ENCODE assay signal across 2 cellular contexts in genomic region chr6:110326609-110327008, GRCh38.
TF ChIP-seq lines count a peak whose summit lies in the region.

No MANE protein-coding gene starts in this region.

TF ChIP-seq in IMR-90, 13 proteins besides CTCF, POLR2A, EP300 and RAD21:
- TF ChIP-seq BHLHE40 (IDR thresholded peaks at IDR 0.05; ENCODE audit: low read depth, low read length) (no peak), MXI1 (IDR thresholded peaks at IDR 0.05; ENCODE audit: borderline replicate concordance, low read depth, low read length) (no peak), MAZ (IDR thresholded peaks at IDR 0.05; ENCODE audit: borderline replicate concordance, low read depth, low read length) (no peak), RFX5 (IDR thresholded peaks at IDR 0.05; ENCODE audit: low read depth, low read length) (no peak), CEBPB (IDR thresholded peaks at IDR 0.05; ENCODE audit: low read depth, low read length) (no peak), RCOR1 (IDR thresholded peaks at IDR 0.05; ENCODE audit: insufficient replicate concordance, low read length) (no peak)

TF ChIP-seq in H1, 55 proteins besides CTCF, POLR2A, EP300 and RAD21:
- TF ChIP-seq CTBP2 (IDR thresholded peaks at IDR 0.05; ENCODE audit: borderline replicate concordance, insufficient read depth, insufficient read length, low read length) = no peak
- TF ChIP-seq BCL11A (IDR thresholded peaks at IDR 0.05; ENCODE audit: low read depth in 2 of 2, low read length in 2 of 2) = no peak
- no peak for TF ChIP-seq GABPA (IDR thresholded peaks at IDR 0.05; ENCODE audit: borderline replicate concordance, insufficient read depth, low read length)
- TF ChIP-seq BACH1 (IDR thresholded peaks at IDR 0.05; ENCODE audit: low read length) = no peak
- no peak for TF ChIP-seq CBX8 (IDR thresholded peaks at IDR 0.05; ENCODE audit: borderline replicate concordance, low read depth, low read length)
- no peak for TF ChIP-seq CHD2 (IDR thresholded peaks at IDR 0.05; ENCODE audit: low read length)
- TF ChIP-seq SIRT6 (IDR thresholded peaks at IDR 0.05; ENCODE audit: low read length) = no peak
- TF ChIP-seq SUZ12 (IDR thresholded peaks at IDR 0.05; ENCODE audit: low read length) = no peak
- TF ChIP-seq TAF7 (optimal IDR thresholded peaks at IDR 0.05; ENCODE audit: borderline replicate concordance, low read depth, low read length) = no peak
- no peak for TF ChIP-seq EZH2 (IDR thresholded peaks at IDR 0.05; ENCODE audit: low read depth, low read length, severe bottlenecking)
- no peak for TF ChIP-seq TEAD4 (IDR thresholded peaks at IDR 0.05; ENCODE audit: low read depth, low read length)
- no peak for TF ChIP-seq TBP (IDR thresholded peaks at IDR 0.05; ENCODE audit: low read depth, low read length)
- no peak for TF ChIP-seq RNF2 (IDR thresholded peaks at IDR 0.05; ENCODE audit: borderline replicate concordance, low read depth, low read length, missing control alignments, poor library complexity, severe bottlenecking)
- no peak for TF ChIP-seq SAP30 (IDR thresholded peaks at IDR 0.05; ENCODE audit: insufficient read depth, insufficient replicate concordance, low read length)
- no peak for TF ChIP-seq JUN (IDR thresholded peaks at IDR 0.05; ENCODE audit: low read depth, low read length)
- no peak for TF ChIP-seq KDM4A (IDR thresholded peaks at IDR 0.05; ENCODE audit: low read depth, low read length, severe bottlenecking)
- TF ChIP-seq POU5F1 (IDR thresholded peaks at IDR 0.05; ENCODE audit: low read depth, low read length) = no peak
